8 cellular contexts compared by ENCODE assay signal in genomic region chr7:877312-878232, GRCh38. TPM values are rescaled to one million over a fixed set of nuclear protein-coding genes. Genes with fewer than 3 reads are reported as not detected.
DNase-seq lines count a peak whose midpoint lies in the region; ATAC-seq and TF ChIP-seq lines count a peak whose summit lies in the region.

No MANE protein-coding gene starts in this region.

- ATAC-seq in HG03521 (IDR thresholded peaks at IDR 0.05; ENCODE audit: unreplicated experiment) (no peak), GM19452 (IDR thresholded peaks at IDR 0.05; ENCODE audit: unreplicated experiment) (no peak), HG02678 (IDR thresholded peaks at IDR 0.05; ENCODE audit: unreplicated experiment) (no peak)

- H3K36me3 Mint-ChIP-seq in mesothelial cell of epicardium = peaks cover 7% of the 10 kb centered on the region

- peaks cover 24% of the 10 kb centered on the region for H3K4me1 Mint-ChIP-seq in mesothelial cell of epicardium

- CTCF ChIA-PET in mammary epithelial cell (lab: Charles Lee; ENCODE audit: low non-redundant PET) = no interaction called here

- H3K79me2 ChIP-seq in mammary epithelial cell (ENCODE audit: insufficient read depth, low read length) = peaks cover 56% of the 10 kb centered on the region

- peak overlapping the region; percentile 100 for H3K4me2 ChIP-seq in mammary epithelial cell (ENCODE audit: insufficient read depth, low read depth, low read length)

- intact Hi-C loops in mammary epithelial cell (cut with micrococcal nuclease) = loop anchor here (1.0 kb wide), 1 partner anchor 9 kb away; no protein-coding TSS in a partner anchor

- no peaks in the 10 kb centered on the region for H3K9me3 Mint-ChIP-seq in mesothelial cell of epicardium

- peaks cover 6% of the 10 kb centered on the region for H3K4me1 ChIP-seq in mammary epithelial cell (ENCODE audit: insufficient read depth, low read length)

- dilution Hi-C loops in mammary epithelial cell (cut with HindIII; ENCODE audit: low sequenced_read_pairs) = no loop called here

- H3K4me3 ChIP-seq in LNCaP clone FGC (ENCODE audit: low read depth, low read length) (peak overlapping the region; percentile 91), mammary epithelial cell (replicated peaks in 1 of 3; ENCODE audit: insufficient read depth in 1 of 3, low read depth in 2 of 3, low read length in 3 of 3) (peak overlapping the region; percentile 79 to 94 (median 94))

- no peak overlapping the region for H3K27ac ChIP-seq in mammary epithelial cell (ENCODE audit: insufficient read depth, low read depth, low read length)

- H3K27me3 Mint-ChIP-seq in mesothelial cell of epicardium (ENCODE audit: low read depth) = no peaks in the 10 kb centered on the region

- BruUV-seq in mammary epithelial cell (replicated peaks; lab: Mats Ljungman, UMichigan) = no TSS peak

- H3K27me3 ChIP-seq in mammary epithelial cell (ENCODE audit: insufficient read depth, low read length) = no peaks in the 10 kb centered on the region

- peak overlapping the region; percentile 74 for H2AFZ ChIP-seq in mammary epithelial cell (ENCODE audit: low read depth, low read length)

- DNase-seq in CMK (ENCODE audit: low read depth) (peak; percentile 66), LNCaP clone FGC (ENCODE audit: low read depth) (no peak), mammary epithelial cell (peak; percentile 16), mesothelial cell of epicardium (ENCODE audit: low spot score in 2 of 2, unreplicated experiment in 2 of 2) (no peak), DMS79 treated with DMSO at 0.1 percent for 48 hours (lab: John Stamatoyannopoulos, UW) (no peak)

- 4% methylated on average over 13 of the region's 47 CpGs for WGBS in mammary epithelial cell (ENCODE audit: low coverage, missing lambda C conversion rate)

- TF ChIP-seq CTCF in LNCaP clone FGC (IDR thresholded peaks at IDR 0.05; ENCODE audit: control insufficient read depth, extremely low read depth, insufficient read depth) = no peak
- TF ChIP-seq CTCF in mammary epithelial cell (conservative IDR thresholded peaks at IDR 0.05 in 1 of 2, IDR thresholded peaks at IDR 0.05 in 1 of 2; ENCODE audit: extremely low read depth in 1 of 2, insufficient read depth in 1 of 2, low read depth in 1 of 2, low read length in 2 of 2) = no peak
- TF ChIP-seq CTCF in mesothelial cell of epicardium (IDR thresholded peaks at IDR 0.05; ENCODE audit: unreplicated experiment) = no peak

- no peaks in the 10 kb centered on the region for H3K9me3 ChIP-seq in mammary epithelial cell (replicated peaks; ENCODE audit: insufficient read depth, low read length)

- H3K4me3 Mint-ChIP-seq in mesothelial cell of epicardium = peak overlapping the region; percentile 87

- peak overlapping the region; percentile 93 for H3K27ac Mint-ChIP-seq in mesothelial cell of epicardium

- H4K20me1 ChIP-seq in mammary epithelial cell (ENCODE audit: insufficient read depth, low read length) = no peaks in the 10 kb centered on the region

- H3K9ac ChIP-seq in mammary epithelial cell (ENCODE audit: insufficient read depth, low read length) = peak overlapping the region; percentile 51

- in situ Hi-C loops in mammary epithelial cell (cut with MboI; ENCODE audit: low sequenced_read_pairs in 2 of 2) = loop anchor here in 1 of 2 donors (10.0 kb wide), 1 partner anchor 553 kb away; no protein-coding TSS in a partner anchor

- peaks cover 6% of the 10 kb centered on the region for H3K36me3 ChIP-seq in mammary epithelial cell (ENCODE audit: insufficient read depth, low read length)

RNA-seq across cellular contexts. Expression of gene GET4, which starts 1.2 kb away (rescaled TPM):
- total RNA-seq in mammary epithelial cell (10 to 100 TPM; 26.0 to 40.8 TPM), mesothelial cell of epicardium (67.9 to 77.6 TPM (median 72.2 TPM) in 3 replicates)
- polyA plus RNA-seq in mammary epithelial cell = 28.5 TPM
- polyA minus RNA-seq in mammary epithelial cell = 24.8 TPM

RNA-seq across cellular contexts. Expression of gene SUN1, which starts 45.3 kb away (rescaled TPM):
- total RNA-seq in mammary epithelial cell = 100 to 1,000 TPM; 135 to 191 TPM
- polyA plus RNA-seq in mammary epithelial cell = 176 TPM
- polyA minus RNA-seq in mammary epithelial cell = 160 TPM
- total RNA-seq in mesothelial cell of epicardium = 199 to 201 TPM (median 200 TPM) in 3 replicates

Comparison
In these comparisons a context has a peak if more than half of its experiments do, and no peak if none do; other contexts are left out.
1. DNase-seq: peak in CMK (single experiment) and mammary epithelial cell (single experiment); none in LNCaP clone FGC (single experiment), mesothelial cell of epicardium (0 of 2) and DMS79 treated with DMSO at 0.1 percent for 48 hours (single experiment).